8 cellular contexts compared by ENCODE assay signal in the genomic region with DNA sequence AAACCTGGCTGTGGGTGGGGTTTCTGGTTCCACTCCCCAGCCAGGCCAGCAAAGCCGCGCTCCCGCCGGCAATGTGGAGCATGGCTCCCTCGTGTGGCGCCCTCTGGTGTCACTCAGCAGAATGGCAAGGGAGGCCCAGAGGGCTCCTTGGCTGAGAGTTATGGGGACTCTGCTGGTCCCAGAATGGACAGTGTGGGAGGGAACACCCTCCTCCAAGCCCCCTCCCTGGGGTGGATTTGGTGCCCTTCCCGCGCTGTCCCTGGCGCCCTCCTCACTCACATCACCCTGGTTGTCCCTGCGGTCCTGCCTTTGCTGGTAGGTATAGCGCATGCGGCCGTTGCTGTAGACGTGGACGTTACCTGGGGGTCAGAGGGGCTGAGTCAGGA. TPM values are rescaled to one million over a fixed set of nuclear protein-coding genes. Genes with fewer than 3 reads are reported as not detected.
DNase-seq lines count a peak whose midpoint lies in the region; ATAC-seq and TF ChIP-seq lines count a peak whose summit lies in the region.

No MANE protein-coding gene starts in this region.

- intact Hi-C loops in Panc1 (cut with micrococcal nuclease; ENCODE audit: unreplicated experiment) = no loop called here
- intact Hi-C loops in activated T-helper 2 cell treated with anti-CD3 and anti-CD28 coated beads, Interferon-gamma antibody, Interleukin-2, Interleukin-4, amounts not matched to agents 10 μg/mL and 5 μg/mL and 100 μg/mL, durations not matched to agents 14 hours and 24 hours and 36 hours (cut with micrococcal nuclease) = no loop called here
- intact Hi-C loops in posterior cingulate gyrus (cut with DNase I) = no loop called here

- peak; percentile 75 for ATAC-seq in Panc1
- no peak for ATAC-seq in HG03520 (IDR thresholded peaks at IDR 0.05; ENCODE audit: unreplicated experiment)
- no peak for ATAC-seq in HG03378 (IDR thresholded peaks at IDR 0.05; ENCODE audit: unreplicated experiment)

- peaks cover 56% of the 10 kb centered on the region for H3K36me3 Mint-ChIP-seq in activated T-helper 2 cell treated with anti-CD3 and anti-CD28 coated beads, Interferon-gamma antibody, Interleukin-2, Interleukin-4, amounts not matched to agents 10 μg/mL and 5 μg/mL and 100 μg/mL, durations not matched to agents 14 hours and 24 hours and 36 hours (ENCODE audit: low read depth)

- H3K27me3 ChIP-seq in Panc1 (ENCODE audit: control insufficient read depth, insufficient read depth, low read length) = no peaks in the 10 kb centered on the region

- peaks cover 21% of the 10 kb centered on the region for H3K4me1 ChIP-seq in Panc1 (ENCODE audit: control insufficient read depth, insufficient read depth, low read length)

- no peaks in the 10 kb centered on the region for H3K27me3 Mint-ChIP-seq in activated T-helper 2 cell treated with anti-CD3 and anti-CD28 coated beads, Interferon-gamma antibody, Interleukin-2, Interleukin-4, amounts not matched to agents 10 μg/mL and 5 μg/mL and 100 μg/mL, durations not matched to agents 14 hours and 24 hours and 36 hours (ENCODE audit: low read depth)

- no peaks in the 10 kb centered on the region for H3K9me3 ChIP-seq in Panc1 (ENCODE audit: control insufficient read depth, insufficient read depth, low read depth, low read length)

- CTCF ChIA-PET in Panc1 (lab: Charles Lee) = interaction anchor here (0.6 to 0.7 kb wide), 2 partner anchors 167 to 246 kb away, joined by 3 read pairs; no protein-coding TSS in a partner anchor

- TF ChIP-seq CTCF in GM13977 (IDR thresholded peaks at IDR 0.05; ENCODE audit: extremely low read depth, insufficient read depth, missing control alignments) = peak; percentile 92
- peak; percentile 99 for TF ChIP-seq CTCF in Panc1 (IDR thresholded peaks at IDR 0.05)
- TF ChIP-seq CTCF in foreskin fibroblast (IDR thresholded peaks at IDR 0.05; ENCODE audit: low read depth, low read length) = peak; percentile 96

- no peak overlapping the region for H3K27ac ChIP-seq in Panc1 (ENCODE audit: low read length)

- DNase-seq in 8988T (peak; percentile 59), GM13977 (ENCODE audit: low spot score) (peak; percentile 77), Panc1 (ENCODE audit: low read depth, low spot score) (no peak), foreskin fibroblast (peak in 1 of 2 donors; percentile 68), posterior cingulate gyrus (peak in 9 of 10 donors; percentile 61 to 94 (median 74))
- peak; percentile 69 for DNase-seq in activated T-helper 2 cell treated with anti-CD3 and anti-CD28 coated beads, Interferon-gamma antibody, Interleukin-2, Interleukin-4, amounts not matched to agents 10 μg/mL and 5 μg/mL and 100 μg/mL, durations not matched to agents 14 hours and 24 hours and 36 hours (ENCODE audit: low spot score)

- H3K4me3 ChIP-seq in Panc1 (ENCODE audit: low read depth in 2 of 2, low read length in 2 of 2) (no peak overlapping the region), foreskin fibroblast (ENCODE audit: low read depth in 1 of 2, low read length in 2 of 2) (no peak overlapping the region)

- peak overlapping the region; percentile 55 for H3K27ac Mint-ChIP-seq in activated T-helper 2 cell treated with anti-CD3 and anti-CD28 coated beads, Interferon-gamma antibody, Interleukin-2, Interleukin-4, amounts not matched to agents 10 μg/mL and 5 μg/mL and 100 μg/mL, durations not matched to agents 14 hours and 24 hours and 36 hours

- H3K4me3 Mint-ChIP-seq in activated T-helper 2 cell treated with anti-CD3 and anti-CD28 coated beads, Interferon-gamma antibody, Interleukin-2, Interleukin-4, amounts not matched to agents 10 μg/mL and 5 μg/mL and 100 μg/mL, durations not matched to agents 14 hours and 24 hours and 36 hours (ENCODE audit: low read depth) = no peak overlapping the region

- BruUV-seq in Panc1 (replicated peaks; lab: Mats Ljungman, UMichigan) = no TSS peak

- H3K9me3 Mint-ChIP-seq in activated T-helper 2 cell treated with anti-CD3 and anti-CD28 coated beads, Interferon-gamma antibody, Interleukin-2, Interleukin-4, amounts not matched to agents 10 μg/mL and 5 μg/mL and 100 μg/mL, durations not matched to agents 14 hours and 24 hours and 36 hours = no peaks in the 10 kb centered on the region

- POLR2A ChIA-PET in Panc1 (lab: Charles Lee) = no interaction called here

- H3K36me3 ChIP-seq in Panc1 (ENCODE audit: control insufficient read depth, insufficient read depth, low read length) = peaks cover 5% of the 10 kb centered on the region; the same call in 1 of the 2 replicates

- in situ Hi-C loops in GM13977 (cut with MboI; ENCODE audit: low pct_unique_long_range_greater_than_20kb, low sequenced_read_pairs, unreplicated experiment) (loop anchor here (25.0 kb wide), 2 partner anchors 203 to 403 kb away; no protein-coding TSS in a partner anchor), Panc1 (cut with HindIII; ENCODE audit: low pct_unique_long_range_greater_than_20kb, low sequenced_read_pairs) (no loop called here)

- H3K4me1 Mint-ChIP-seq in activated T-helper 2 cell treated with anti-CD3 and anti-CD28 coated beads, Interferon-gamma antibody, Interleukin-2, Interleukin-4, amounts not matched to agents 10 μg/mL and 5 μg/mL and 100 μg/mL, durations not matched to agents 14 hours and 24 hours and 36 hours (ENCODE audit: low read depth) = peaks cover 32% of the 10 kb centered on the region

RNA-seq across cellular contexts. Expression of gene DNAJB12, which starts 14.2 kb away (rescaled TPM):
- total RNA-seq in Panc1 (2021; ENCODE audit: unreplicated experiment) = 51.0 TPM
- 46.8 TPM for polyA plus RNA-seq in Panc1 (2012; ENCODE audit: insufficient read length)
- total RNA-seq in activated T-helper 2 cell treated with anti-CD3 and anti-CD28 coated beads, Interferon-gamma antibody, Interleukin-2, Interleukin-4, amounts not matched to agents 10 μg/mL and 5 μg/mL and 100 μg/mL, durations not matched to agents 14 hours and 24 hours and 36 hours = 27.6 and 34.0 TPM in 2 replicates
